8 cellular contexts compared by ENCODE assay signal in genomic region chr11:125433454-125434121, GRCh38.
A peak's percentile ranks its signal among the peaks of the same experiment; 100 is the strongest.
DNase-seq lines count a peak whose midpoint lies in the region; ATAC-seq, FAIRE-seq and TF ChIP-seq lines count a peak whose summit lies in the region.

No MANE protein-coding gene starts in this region.

- POLR2A ChIA-PET in A549 (lab: Yijun Ruan, JAX), result interaction anchor here (0.9 kb wide), 1 partner anchor 454 kb away, joined by 3 read pairs; the partner anchor contains the start of gene HYLS1
- POLR2A ChIA-PET in CD4-positive, alpha-beta T cell (lab: Charles Lee), result no interaction called here

- H3K27me3 ChIP-seq in fibroblast of lung (ENCODE audit: control insufficient read depth, insufficient read depth, low read length), result no peaks in the 10 kb centered on the region
- no peaks in the 10 kb centered on the region for H3K27me3 ChIP-seq in CD4-positive, alpha-beta T cell (ENCODE audit: control insufficient read depth, insufficient read depth, low read length)

- no peak overlapping the region for H3K4me2 ChIP-seq in A549
- no peak overlapping the region for H3K4me2 ChIP-seq in fibroblast of lung (ENCODE audit: extremely low read depth, insufficient read depth, low read length)

- no peaks in the 10 kb centered on the region for H3K4me1 Mint-ChIP-seq in CD4-positive, alpha-beta T cell (ENCODE audit: low read depth)

- TF ChIP-seq CTCF in A549 (IDR thresholded peaks at IDR 0.05) (peak; percentile 25), GM12865 (IDR thresholded peaks at IDR 0.05; ENCODE audit: insufficient read depth, low read depth, low read length, missing control alignments) (peak; percentile 61), fibroblast of lung (conservative IDR thresholded peaks at IDR 0.05 in 1 of 2, IDR thresholded peaks at IDR 0.05 in 1 of 2; ENCODE audit: low read depth in 1 of 2, low read length in 2 of 2) (peak; percentile 52 to 78)
- no peak for TF ChIP-seq CTCF in CD4-positive, alpha-beta T cell (IDR thresholded peaks at IDR 0.05)

- peak; percentile 86 to 96 for ATAC-seq in A549
- ATAC-seq in HG03354 (IDR thresholded peaks at IDR 0.05; ENCODE audit: poor library complexity, severe bottlenecking, unreplicated experiment), result peak; percentile 55
- peak; percentile 95 for ATAC-seq in SK-N-SH treated with all-trans-retinoic acid at 6 μM for 48 hours
- ATAC-seq in CD4-positive, alpha-beta T cell (ENCODE audit: poor library complexity), result no peak
- no peak for ATAC-seq in GM21515 (IDR thresholded peaks at IDR 0.05; ENCODE audit: unreplicated experiment)

- H3K36me3 ChIP-seq in fibroblast of lung (ENCODE audit: control insufficient read depth, insufficient read depth, low read length), result no peaks in the 10 kb centered on the region

- H4K20me1 ChIP-seq in fibroblast of lung (ENCODE audit: control insufficient read depth, extremely low read depth, insufficient read depth, low read length), result no peaks in the 10 kb centered on the region

- peak overlapping the region; percentile 32 for H2AFZ ChIP-seq in fibroblast of lung (ENCODE audit: low read length)

- H3K9me3 ChIP-seq in A549 (no peaks in the 10 kb centered on the region), fibroblast of lung (ENCODE audit: control insufficient read depth, insufficient read depth, low read depth, low read length) (no peaks in the 10 kb centered on the region)
- H3K9me3 ChIP-seq in CD4-positive, alpha-beta T cell (ENCODE audit: control insufficient read depth, low read length), result no peaks in the 10 kb centered on the region

- intact Hi-C loops in CD4-positive, alpha-beta T cell (cut with DNase I, micrococcal nuclease), result no loop called here

- CTCF ChIA-PET in A549 (lab: Yijun Ruan, JAX), result interaction anchor here (0.7 to 1.6 kb wide), 5 partner anchors 10 to 760 kb away, joined by 3 to 5 read pairs (median 3); no protein-coding TSS in a partner anchor
- CTCF ChIA-PET in CD4-positive, alpha-beta T cell (lab: Charles Lee), result no interaction called here

- DNase-seq in A549 (ENCODE audit: low read depth in 1 of 2, low spot score in 1 of 2), result peak; percentile 45 to 54
- peak; percentile 58 for DNase-seq in GM12865 (ENCODE audit: low read depth)
- peak; percentile 55 to 56 for DNase-seq in fibroblast of lung (ENCODE audit: low read depth in 2 of 2)
- DNase-seq in myocyte (ENCODE audit: low read depth), result peak; percentile 49
- no peak for DNase-seq in CD4-positive, alpha-beta T cell

- peaks cover 38% of the 10 kb centered on the region for H3K27me3 Mint-ChIP-seq in CD4-positive, alpha-beta T cell

- H3K9me3 Mint-ChIP-seq in CD4-positive, alpha-beta T cell, result no peaks in the 10 kb centered on the region

- no peak overlapping the region for H3K27ac Mint-ChIP-seq in CD4-positive, alpha-beta T cell

- H3K4me3 ChIP-seq in A549 (no peak overlapping the region), GM12865 (ENCODE audit: low read depth, low read length) (no peak overlapping the region), fibroblast of lung (replicated peaks in 1 of 4; ENCODE audit: control extremely low read depth in 1 of 4, insufficient read depth in 1 of 4, low read depth in 3 of 4, low read length in 4 of 4) (no peak overlapping the region)

- H3K27ac ChIP-seq in A549 (no peak overlapping the region), fibroblast of lung (ENCODE audit: insufficient read depth, low read length) (no peak overlapping the region)
- H3K27ac ChIP-seq in CD4-positive, alpha-beta T cell (ENCODE audit: low read depth, low read length), result no peak overlapping the region

- WGBS in A549 (ENCODE audit: missing lambda C conversion rate), result 3% methylated on average over 8 of the region's 11 CpGs

- H3K4me1 ChIP-seq in A549 (no peaks in the 10 kb centered on the region), fibroblast of lung (ENCODE audit: control insufficient read depth, extremely low read depth, insufficient read depth, low read length) (no peaks in the 10 kb centered on the region)

- no peak overlapping the region for H3K9ac ChIP-seq in fibroblast of lung (ENCODE audit: insufficient read depth, low read length)

- H3K79me2 ChIP-seq in fibroblast of lung (ENCODE audit: control insufficient read depth, insufficient read depth, low read length), result no peaks in the 10 kb centered on the region

- no peak overlapping the region for H3K4me3 Mint-ChIP-seq in CD4-positive, alpha-beta T cell

- H3K36me3 Mint-ChIP-seq in CD4-positive, alpha-beta T cell (ENCODE audit: low read depth), result no peaks in the 10 kb centered on the region

- FAIRE-seq in A549 (lab: Jason Lieb, UNC), result no peak

- no peak for TF ChIP-seq EP300 in A549 (IDR thresholded peaks at IDR 0.05)

- TF ChIP-seq RAD21 in A549 (conservative IDR thresholded peaks at IDR 0.05 in 1 of 2, IDR thresholded peaks at IDR 0.05 in 1 of 2), result peak; percentile 18 to 20; a peak in 2 of 5 replicates

- no peak for TF ChIP-seq POLR2A in A549 (IDR thresholded peaks at IDR 0.05; ENCODE audit: low read length)

TF ChIP-seq in A549, 52 proteins besides CTCF, POLR2A, EP300 and RAD21 (continues in another document):
- no peak for TF ChIP-seq HMGXB4 (CRISPR knock-in tag; IDR thresholded peaks at IDR 0.05; ENCODE audit: borderline replicate concordance)
- TF ChIP-seq HOXB13 (CRISPR knock-in tag; IDR thresholded peaks at IDR 0.05; ENCODE audit: low read depth), result no peak
- TF ChIP-seq FOXS1 (CRISPR knock-in tag; IDR thresholded peaks at IDR 0.05), result no peak
- no peak for TF ChIP-seq PHF8 (IDR thresholded peaks at IDR 0.05; ENCODE audit: borderline replicate concordance, low read depth)
- TF ChIP-seq GATA3 (IDR thresholded peaks at IDR 0.05; ENCODE audit: borderline replicate concordance), result no peak
- no peak for TF ChIP-seq ZNF302 (CRISPR knock-in tag; IDR thresholded peaks at IDR 0.05)
- TF ChIP-seq EHF (CRISPR knock-in tag; IDR thresholded peaks at IDR 0.05), result no peak
- no peak for TF ChIP-seq MAFK (IDR thresholded peaks at IDR 0.05; ENCODE audit: partially characterized antibody)
- TF ChIP-seq CEBPB (IDR thresholded peaks at IDR 0.05), result no peak
- TF ChIP-seq, protein P1, sequence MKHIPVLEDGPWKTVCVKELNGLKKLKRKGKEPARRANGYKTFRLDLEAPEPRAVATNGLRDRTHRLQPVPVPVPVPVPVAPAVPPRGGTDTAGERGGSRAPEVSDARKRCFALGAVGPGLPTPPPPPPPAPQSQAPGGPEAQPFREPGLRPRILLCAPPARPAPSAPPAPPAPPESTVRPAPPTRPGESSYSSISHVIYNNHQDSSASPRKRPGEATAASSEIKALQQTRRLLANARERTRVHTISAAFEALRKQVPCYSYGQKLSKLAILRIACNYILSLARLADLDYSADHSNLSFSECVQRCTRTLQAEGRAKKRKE (CRISPR knock-in tag; IDR thresholded peaks at IDR 0.05; ENCODE audit: low read depth), result no peak
- TF ChIP-seq NR3C1 (IDR thresholded peaks at IDR 0.05), result no peak

TF ChIP-seq in SK-N-SH treated with all-trans-retinoic acid at 6 μM for 48 hours, 23 proteins besides CTCF, POLR2A, EP300 and RAD21 (continues in another document):
- TF ChIP-seq ZFP30 (CRISPR knock-in tag; IDR thresholded peaks at IDR 0.05), result no peak
- no peak for TF ChIP-seq ARNTL (CRISPR knock-in tag; IDR thresholded peaks at IDR 0.05; ENCODE audit: borderline replicate concordance, low read depth)
- no peak for TF ChIP-seq RARB (CRISPR knock-in tag; IDR thresholded peaks at IDR 0.05)
- TF ChIP-seq, protein P2, sequence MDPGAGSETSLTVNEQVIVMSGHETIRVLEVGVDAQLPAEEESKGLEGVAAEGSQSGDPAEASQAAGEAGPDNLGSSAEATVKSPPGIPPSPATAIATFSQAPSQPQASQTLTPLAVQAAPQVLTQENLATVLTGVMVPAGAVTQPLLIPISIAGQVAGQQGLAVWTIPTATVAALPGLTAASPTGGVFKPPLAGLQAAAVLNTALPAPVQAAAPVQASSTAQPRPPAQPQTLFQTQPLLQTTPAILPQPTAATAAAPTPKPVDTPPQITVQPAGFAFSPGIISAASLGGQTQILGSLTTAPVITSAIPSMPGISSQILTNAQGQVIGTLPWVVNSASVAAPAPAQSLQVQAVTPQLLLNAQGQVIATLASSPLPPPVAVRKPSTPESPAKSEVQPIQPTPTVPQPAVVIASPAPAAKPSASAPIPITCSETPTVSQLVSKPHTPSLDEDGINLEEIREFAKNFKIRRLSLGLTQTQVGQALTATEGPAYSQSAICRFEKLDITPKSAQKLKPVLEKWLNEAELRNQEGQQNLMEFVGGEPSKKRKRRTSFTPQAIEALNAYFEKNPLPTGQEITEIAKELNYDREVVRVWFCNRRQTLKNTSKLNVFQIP (CRISPR knock-in tag; IDR thresholded peaks at IDR 0.05; ENCODE audit: borderline replicate concordance, low read depth), result no peak
- no peak for TF ChIP-seq GLIS3 (CRISPR knock-in tag; IDR thresholded peaks at IDR 0.05)
- no peak for TF ChIP-seq CSRNP3 (CRISPR knock-in tag; IDR thresholded peaks at IDR 0.05)

Comparison
In these comparisons a context has a peak if more than half of its experiments do, and no peak if none do; other contexts are left out.
1. ATAC-seq: peak in A549 (2 of 2), HG03354 (single experiment) and SK-N-SH treated with all-trans-retinoic acid at 6 μM for 48 hours (single experiment); none in CD4-positive, alpha-beta T cell (single experiment) and GM21515 (single experiment).
2. DNase-seq: peak in A549 (2 of 2), GM12865 (single experiment), fibroblast of lung (2 of 2) and myocyte (single experiment); none in CD4-positive, alpha-beta T cell (0 of 10).